8 cellular contexts compared by ENCODE assay signal in the genomic region with DNA sequence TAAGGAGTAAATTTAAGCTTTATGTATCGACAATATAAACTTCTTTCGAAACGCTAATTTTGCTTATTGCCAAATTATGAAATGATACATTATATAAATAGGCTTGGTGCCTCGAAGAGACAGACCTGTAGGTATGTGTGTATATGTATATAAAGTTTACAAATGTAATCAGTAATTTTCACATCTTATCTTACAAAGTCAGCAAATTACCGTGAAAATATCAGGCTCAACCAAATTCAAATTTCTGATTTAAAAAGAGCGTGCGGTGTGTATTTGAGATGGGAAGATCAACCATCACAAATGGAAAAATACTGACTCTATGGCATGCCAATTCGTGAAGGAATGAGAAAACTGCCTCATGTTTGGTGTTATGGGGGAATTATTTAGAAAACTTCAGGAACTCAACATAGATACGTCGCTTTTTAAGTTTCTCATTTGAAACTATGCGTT. TPM values are rescaled to one million over a fixed set of nuclear protein-coding genes. Genes with fewer than 3 reads are reported as not detected.
DNase-seq lines count a peak whose midpoint lies in the region; ATAC-seq and TF ChIP-seq lines count a peak whose summit lies in the region.

No MANE protein-coding gene starts in this region.

- no peak for ATAC-seq in effector memory CD8-positive, alpha-beta T cell (replicated peaks)
- ATAC-seq in HG02970 (IDR thresholded peaks at IDR 0.05; ENCODE audit: low FRiP score, unreplicated experiment), result no peak

- no peaks in the 10 kb centered on the region for H3K27me3 Mint-ChIP-seq in effector memory CD8-positive, alpha-beta T cell
- H3K27me3 Mint-ChIP-seq in neural crest cell (ENCODE audit: low read depth), result no peaks in the 10 kb centered on the region

- peak overlapping the region; percentile 94 for H3K4me2 ChIP-seq in BLaER1

- peak overlapping the region; percentile 92 to 98 for H3K4me3 Mint-ChIP-seq in effector memory CD8-positive, alpha-beta T cell
- H3K4me3 Mint-ChIP-seq in neural crest cell, result peak overlapping the region; percentile 95

- peaks cover 22% of the 10 kb centered on the region for H3K36me3 Mint-ChIP-seq in effector memory CD8-positive, alpha-beta T cell (ENCODE audit: insufficient read depth)
- H3K36me3 Mint-ChIP-seq in neural crest cell (ENCODE audit: low read depth), result peaks cover 6% of the 10 kb centered on the region

- H3K9me3 Mint-ChIP-seq in effector memory CD8-positive, alpha-beta T cell, result no peaks in the 10 kb centered on the region
- H3K9me3 Mint-ChIP-seq in neural crest cell, result no peaks in the 10 kb centered on the region

- H3K9ac ChIP-seq in BLaER1, result peak overlapping the region; percentile 85

- peak overlapping the region; percentile 85 for H3K27ac ChIP-seq in BLaER1

- TF ChIP-seq CTCF in neural crest cell (conservative IDR thresholded peaks at IDR 0.05), result no peak

- H3K4me3 ChIP-seq in BLaER1, result peak overlapping the region; percentile 85

- peaks cover 15% of the 10 kb centered on the region for H3K36me3 ChIP-seq in BLaER1

- H3K27me3 ChIP-seq in BLaER1, result no peaks in the 10 kb centered on the region

- peak; percentile 60 for DNase-seq in NCI-H2227 treated with DMSO at 0.1 percent for 48 hours (lab: John Stamatoyannopoulos, UW)
- DNase-seq in effector memory CD8-positive, alpha-beta T cell, result no peak
- no peak for DNase-seq in neural crest cell (ENCODE audit: low read depth, low spot score)
- DNase-seq in NOMO-1 (lab: John Stamatoyannopoulos, UW; ENCODE audit: unreplicated experiment in 2 of 2), result no peak
- no peak for DNase-seq in OCI-M2 (lab: John Stamatoyannopoulos, UW; ENCODE audit: unreplicated experiment)
- no peak for DNase-seq in stimulated activated naive CD4-positive, alpha-beta T cell (lab: John Stamatoyannopoulos, UW)

- peak overlapping the region; percentile 96 to 98 for H3K27ac Mint-ChIP-seq in effector memory CD8-positive, alpha-beta T cell
- peak overlapping the region; percentile 99 for H3K27ac Mint-ChIP-seq in neural crest cell (ENCODE audit: unreplicated experiment)

- no peaks in the 10 kb centered on the region for H3K9me3 ChIP-seq in BLaER1

- peaks cover 33% of the 10 kb centered on the region for H3K4me1 ChIP-seq in BLaER1

- peaks cover 32 to 44% of the 10 kb centered on the region in 2 donors for H3K4me1 Mint-ChIP-seq in effector memory CD8-positive, alpha-beta T cell (ENCODE audit: low read depth in 2 of 2)
- H3K4me1 Mint-ChIP-seq in neural crest cell, result peaks cover 42% of the 10 kb centered on the region

- peaks cover 39% of the 10 kb centered on the region for H4K20me1 ChIP-seq in BLaER1

RNA-seq across cellular contexts. Expression of a gene that starts 0.5 kb away (rescaled TPM):
- 59.4 and 65.2 TPM in 2 replicates for total RNA-seq in neural crest cell

RNA-seq across cellular contexts. Expression of a gene that starts 0.6 kb away (rescaled TPM):
- 57.9 and 66.0 TPM in 2 replicates for total RNA-seq in neural crest cell
